In the genomic region with DNA sequence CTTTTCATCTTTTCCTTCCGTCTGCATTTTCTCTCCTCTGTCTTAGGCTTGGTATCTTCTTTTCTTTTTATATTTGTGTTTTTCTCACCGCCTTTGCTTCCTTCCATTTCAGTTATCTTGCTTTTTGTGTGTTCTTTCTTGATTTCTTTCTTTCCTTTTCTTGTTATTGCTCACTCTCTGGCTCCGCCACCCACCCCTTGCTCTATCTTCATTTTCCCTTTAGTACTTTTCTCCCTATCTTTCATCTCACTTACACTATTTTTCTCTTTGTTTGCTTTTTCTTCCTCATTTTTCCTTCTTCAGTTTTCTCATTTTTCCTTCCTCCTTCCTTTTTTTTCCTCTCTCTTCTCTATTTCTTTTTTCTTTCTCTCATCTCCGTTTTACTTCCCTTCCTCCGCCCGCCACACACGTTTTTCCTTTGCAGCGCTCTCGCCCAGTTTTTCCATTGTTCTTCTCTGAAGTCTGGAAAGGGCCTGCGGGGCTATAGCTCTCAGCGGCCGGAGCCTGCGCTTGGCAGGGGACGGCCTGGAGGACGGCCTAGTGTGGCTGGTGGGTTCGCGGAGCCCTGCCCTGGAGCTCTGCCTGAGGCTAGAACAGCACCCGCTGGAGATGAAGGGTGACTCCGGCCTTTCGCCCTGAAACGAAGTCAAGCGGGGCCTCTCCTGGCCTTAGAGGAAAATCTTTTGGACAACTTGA, we compare ENCODE assay signal across 17 cellular contexts. TPM values are rescaled to one million over a fixed set of nuclear protein-coding genes. Genes with fewer than 3 reads are reported as not detected.
DNase-seq lines count a peak whose midpoint lies in the region; ATAC-seq and TF ChIP-seq lines count a peak whose summit lies in the region.
"Had no signal": no experiment of that assay in that cellular context is flagged by ENCODE, and none has a peak within 500 bp of the region (broad histone marks: within the 10 kb centered on the region; RNA-seq: fewer than 3 reads in every experiment).

No MANE protein-coding gene starts in this region.

- H2AK5ac ChIP-seq in neuronal stem cell (ENCODE audit: low read depth, low read length): no peak overlapping the region

- intact Hi-C loops in activated CD8-positive, alpha-beta T cell treated with anti-CD3 and anti-CD28 coated beads for 36 hours (cut with micrococcal nuclease): no loop called here

- H2BK15ac ChIP-seq in neuronal stem cell (ENCODE audit: low read length): no peak overlapping the region

- no peaks in the 10 kb centered on the region for H3K79me1 ChIP-seq in neuronal stem cell (ENCODE audit: low read depth, low read length)

- H3K79me2 ChIP-seq in MM.1S (ENCODE audit: low read length): no peaks in the 10 kb centered on the region

- no peaks in the 10 kb centered on the region for H3K9me2 ChIP-seq in MM.1S (replicated peaks; ENCODE audit: insufficient read depth, low read length)

- H3F3A ChIP-seq in MM.1S (ENCODE audit: insufficient read depth, low read length): no peaks in the 10 kb centered on the region

- no peak for TF ChIP-seq EP300 in suprapubic skin (IDR thresholded peaks at IDR 0.05)

- H3K36me3 Mint-ChIP-seq in activated CD8-positive, alpha-beta T cell treated with anti-CD3 and anti-CD28 coated beads for 36 hours (ENCODE audit: low read depth): no peaks in the 10 kb centered on the region
- no peaks in the 10 kb centered on the region for H3K36me3 Mint-ChIP-seq in activated CD8-positive, alpha-beta T cell treated with anti-CD3 and anti-CD28 coated beads, Interleukin-2, amount 10 ng/mL, durations not matched to agents 7 days and 5 days (ENCODE audit: low read depth)
- peaks cover 5% of the 10 kb centered on the region for H3K36me3 Mint-ChIP-seq in effector memory CD8-positive, alpha-beta T cell (ENCODE audit: insufficient read depth)

- H3K4me1 ChIP-seq in MM.1S (ENCODE audit: low read length): 0 out of 2 replicates have a peak, but pooled peaks cover 3% of the 10 kb centered on the region
- H3K4me1 ChIP-seq in neuronal stem cell (ENCODE audit: control insufficient read depth in 2 of 2, insufficient read depth in 1 of 2, low read depth in 1 of 2, low read length in 2 of 2): no peaks in the 10 kb centered on the region
- H3K4me1 ChIP-seq in suprapubic skin: peaks cover 14% of the 10 kb centered on the region
- H3K4me1 ChIP-seq: colonic mucosa, pancreas had no signal

- TF ChIP-seq CTCF in activated CD8-positive, alpha-beta T cell treated with anti-CD3 and anti-CD28 coated beads for 36 hours (IDR thresholded peaks at IDR 0.05): peak; percentile 18
- TF ChIP-seq CTCF in MM.1S (IDR thresholded peaks at IDR 0.05; ENCODE audit: low read length) (no peak), suprapubic skin (IDR thresholded peaks at IDR 0.05) (no peak)

- no peak overlapping the region for H4K8ac ChIP-seq in neuronal stem cell (ENCODE audit: low read depth, low read length)

- H3K4me3 Mint-ChIP-seq in activated CD8-positive, alpha-beta T cell treated with anti-CD3 and anti-CD28 coated beads for 36 hours: peak overlapping the region; percentile 25
- H3K4me3 Mint-ChIP-seq in activated CD8-positive, alpha-beta T cell treated with anti-CD3 and anti-CD28 coated beads, Interleukin-2, amount 10 ng/mL, durations not matched to agents 7 days and 5 days: no peak overlapping the region
- H3K4me3 Mint-ChIP-seq in effector memory CD8-positive, alpha-beta T cell: peak overlapping the region; percentile 0 to 52
- H3K4me3 Mint-ChIP-seq: immature natural killer cell had no signal

- H3K9ac ChIP-seq in MM.1S (ENCODE audit: low read length) (no peak overlapping the region), neuronal stem cell (ENCODE audit: low read depth, low read length, poor library complexity) (no peak overlapping the region)
- H3K9ac ChIP-seq: GM23248 had no signal

- WGBS in neuronal stem cell (ENCODE audit: extremely low coverage in 2 of 2, insufficient read length in 2 of 2, insufficient replicate concordance in 1 of 2), 2 donors: 78% methylated on average over 1 of the region's 22 CpGs; no CpG with 5 or more reads in 1 of the 2 donors
- 18% methylated on average over 22 of the region's 22 CpGs for WGBS in suprapubic skin

- H3K27ac ChIP-seq in MM.1S (ENCODE audit: low read length) (no peak overlapping the region), neuronal stem cell (replicated peaks; ENCODE audit: low read length) (no peak overlapping the region), suprapubic skin (no peak overlapping the region)
- H3K27ac ChIP-seq: colonic mucosa, GM23248, pancreas, Peyer's patch had no signal

- H3K4ac ChIP-seq in neuronal stem cell (ENCODE audit: low read length): no peak overlapping the region

- H2AFZ ChIP-seq in MM.1S (ENCODE audit: low read length) (0 out of 2 replicates have a peak overlapping the region, but pooled peaks have one; percentile 27), neuronal stem cell (ENCODE audit: low read length) (peak overlapping the region; percentile 59)
- H2AFZ ChIP-seq: GM23248 had no signal

- peaks cover 24% of the 10 kb centered on the region for H3K4me1 Mint-ChIP-seq in activated CD8-positive, alpha-beta T cell treated with anti-CD3 and anti-CD28 coated beads for 36 hours (ENCODE audit: low read depth)
- H3K4me1 Mint-ChIP-seq in activated CD8-positive, alpha-beta T cell treated with anti-CD3 and anti-CD28 coated beads, Interleukin-2, amount 10 ng/mL, durations not matched to agents 7 days and 5 days (ENCODE audit: low read depth): peaks cover 20% of the 10 kb centered on the region
- H3K4me1 Mint-ChIP-seq in effector memory CD8-positive, alpha-beta T cell (ENCODE audit: low read depth in 2 of 2): peaks cover 16 to 20% of the 10 kb centered on the region in 2 donors

- ATAC-seq in activated CD8-positive, alpha-beta T cell treated with anti-CD3 and anti-CD28 coated beads for 36 hours: no peak
- ATAC-seq in activated CD8-positive, alpha-beta T cell treated with anti-CD3 and anti-CD28 coated beads, Interleukin-2, amount 10 ng/mL, durations not matched to agents 7 days and 5 days: no peak
- no peak for ATAC-seq in effector memory CD8-positive, alpha-beta T cell (replicated peaks)
- ATAC-seq in HG02840 (IDR thresholded peaks at IDR 0.05; ENCODE audit: low FRiP score, unreplicated experiment) (no peak), GM18520 (IDR thresholded peaks at IDR 0.05; ENCODE audit: unreplicated experiment) (no peak)
- ATAC-seq: pancreas had no signal

- H3K36me3 ChIP-seq in MM.1S (replicated peaks; ENCODE audit: insufficient read depth, low read length): no peaks in the 10 kb centered on the region
- no peaks in the 10 kb centered on the region for H3K36me3 ChIP-seq in neuronal stem cell (replicated peaks in 1 of 2; ENCODE audit: control insufficient read depth in 2 of 2, insufficient read depth in 2 of 2, low read length in 2 of 2)
- no peaks in the 10 kb centered on the region for H3K36me3 ChIP-seq in suprapubic skin
- H3K36me3 ChIP-seq: colonic mucosa, pancreas, Peyer's patch had no signal

- no peak for DNase-seq in activated CD8-positive, alpha-beta T cell treated with anti-CD3 and anti-CD28 coated beads for 36 hours
- no peak for DNase-seq in activated CD8-positive, alpha-beta T cell treated with anti-CD3 and anti-CD28 coated beads, Interleukin-2, amount 10 ng/mL, durations not matched to agents 7 days and 5 days
- DNase-seq in MM.1S (no peak), neuronal stem cell (ENCODE audit: low spot score) (no peak), suprapubic skin (ENCODE audit: low spot score in 2 of 2) (no peak)
- no peak for DNase-seq in effector memory CD8-positive, alpha-beta T cell
- DNase-seq: activated CD4-positive, CD25-positive, alpha-beta regulatory T cell treated with anti-CD3 and anti-CD28 coated beads, Interleukin-2, amount 50 U/mL, for 72 hours; GM23248; immature natural killer cell; mammary epithelial cell; pancreas; Peyer's patch had no signal

- H3K4me3 ChIP-seq in MM.1S (ENCODE audit: low read length) (no peak overlapping the region), neuronal stem cell (ENCODE audit: low read length in 2 of 2) (no peak overlapping the region), suprapubic skin (no peak overlapping the region)
- H3K4me3 ChIP-seq: colonic mucosa, GM23248, pancreas, Peyer's patch had no signal

- no peak overlapping the region for H2BK120ac ChIP-seq in neuronal stem cell (ENCODE audit: low read depth, low read length)

- POLR2A ChIA-PET in activated CD8-positive, alpha-beta T cell treated with anti-CD3 and anti-CD28 coated beads for 36 hours (lab: Charles Lee): no interaction called here
- POLR2A ChIA-PET in activated CD8-positive, alpha-beta T cell treated with anti-CD3 and anti-CD28 coated beads, Interleukin-2, amount 10 ng/mL, durations not matched to agents 7 days and 5 days (lab: Charles Lee): no interaction called here

- H3K18ac ChIP-seq in neuronal stem cell (ENCODE audit: low read length): no peak overlapping the region

- CTCF ChIA-PET in activated CD8-positive, alpha-beta T cell treated with anti-CD3 and anti-CD28 coated beads for 36 hours (lab: Charles Lee): interaction anchor here (0.6 to 8.5 kb wide), 4 partner anchors 9 to 97 kb away, joined by 3 to 82 read pairs (median 8); partner anchors contain the start of gene PRAC2
- CTCF ChIA-PET in activated CD8-positive, alpha-beta T cell treated with anti-CD3 and anti-CD28 coated beads, Interleukin-2, amount 10 ng/mL, durations not matched to agents 7 days and 5 days (lab: Charles Lee): interaction anchor here (1.1 to 4.0 kb wide), 4 partner anchors 9 to 299 kb away, joined by 3 to 31 read pairs (median 4); partner anchors contain the start of gene PRAC2

- no peak overlapping the region for H4K91ac ChIP-seq in neuronal stem cell (ENCODE audit: low read depth, low read length, poor library complexity)

- no peaks in the 10 kb centered on the region for H4K20me1 ChIP-seq in MM.1S (ENCODE audit: insufficient read depth, low read length)

- peaks cover 92% of the 10 kb centered on the region for H3K27me3 Mint-ChIP-seq in activated CD8-positive, alpha-beta T cell treated with anti-CD3 and anti-CD28 coated beads for 36 hours
- H3K27me3 Mint-ChIP-seq in activated CD8-positive, alpha-beta T cell treated with anti-CD3 and anti-CD28 coated beads, Interleukin-2, amount 10 ng/mL, durations not matched to agents 7 days and 5 days (ENCODE audit: low read depth): peaks cover 92% of the 10 kb centered on the region
- peaks cover 86 to 95% of the 10 kb centered on the region in 2 donors for H3K27me3 Mint-ChIP-seq in effector memory CD8-positive, alpha-beta T cell

- H3K4me2 ChIP-seq in MM.1S (ENCODE audit: low read depth, low read length) (peak overlapping the region; percentile 41; the same call in 1 of the 2 replicates), neuronal stem cell (ENCODE audit: insufficient read depth, low read length, poor library complexity, severe bottlenecking) (no peak overlapping the region)

- H2BK12ac ChIP-seq in neuronal stem cell (ENCODE audit: low read length): no peak overlapping the region

- H3K9me3 ChIP-seq in MM.1S (replicated peaks; ENCODE audit: insufficient read depth, low read length): no peaks in the 10 kb centered on the region
- peaks cover 0 to 3% of the 10 kb centered on the region in 2 donors for H3K9me3 ChIP-seq in neuronal stem cell (replicated peaks in 1 of 2; ENCODE audit: control insufficient read depth in 2 of 2, insufficient read depth in 1 of 2, low read depth in 1 of 2, low read length in 2 of 2)
- H3K9me3 ChIP-seq in suprapubic skin: no peaks in the 10 kb centered on the region
- H3K9me3 ChIP-seq: colonic mucosa, pancreas, Peyer's patch had no signal

- H3K27me3 ChIP-seq in MM.1S (replicated peaks; ENCODE audit: insufficient read depth, low read length) (peaks cover 98% of the 10 kb centered on the region), neuronal stem cell (ENCODE audit: control insufficient read depth in 3 of 3, insufficient read depth in 3 of 3, low read depth in 1 of 3, low read length in 3 of 3) (peaks cover 45 to 98% (median 94%) of the 10 kb centered on the region in 3 experiments), suprapubic skin (peaks cover 100% of the 10 kb centered on the region)

- TF ChIP-seq POLR2A in suprapubic skin (IDR thresholded peaks at IDR 0.05): no peak

- no peak overlapping the region for H3K14ac ChIP-seq in neuronal stem cell (ENCODE audit: low read length)

- H2BK5ac ChIP-seq in neuronal stem cell (ENCODE audit: low read length): no peak overlapping the region

- no peak overlapping the region for H3K23ac ChIP-seq in neuronal stem cell (ENCODE audit: low read depth, low read length, poor library complexity)

- no peaks in the 10 kb centered on the region for H3K9me3 Mint-ChIP-seq in activated CD8-positive, alpha-beta T cell treated with anti-CD3 and anti-CD28 coated beads for 36 hours
- no peaks in the 10 kb centered on the region for H3K9me3 Mint-ChIP-seq in activated CD8-positive, alpha-beta T cell treated with anti-CD3 and anti-CD28 coated beads, Interleukin-2, amount 10 ng/mL, durations not matched to agents 7 days and 5 days (ENCODE audit: insufficient read depth)
- no peaks in the 10 kb centered on the region for H3K9me3 Mint-ChIP-seq in effector memory CD8-positive, alpha-beta T cell

- no peak overlapping the region for H3K27ac Mint-ChIP-seq in activated CD8-positive, alpha-beta T cell treated with anti-CD3 and anti-CD28 coated beads for 36 hours
- no peak overlapping the region for H3K27ac Mint-ChIP-seq in activated CD8-positive, alpha-beta T cell treated with anti-CD3 and anti-CD28 coated beads, Interleukin-2, amount 10 ng/mL, durations not matched to agents 7 days and 5 days
- H3K27ac Mint-ChIP-seq in effector memory CD8-positive, alpha-beta T cell: no peak overlapping the region
- H3K27ac Mint-ChIP-seq: immature natural killer cell had no signal

RNA-seq across cellular contexts. Expression of gene HOXB13, which starts 5.2 kb away (rescaled TPM):
- total RNA-seq in activated CD8-positive, alpha-beta T cell treated with anti-CD3 and anti-CD28 coated beads for 36 hours: not detected
- total RNA-seq in activated CD8-positive, alpha-beta T cell treated with anti-CD3 and anti-CD28 coated beads, Interleukin-2, amount 10 ng/mL, durations not matched to agents 7 days and 5 days: not detected
- polyA plus RNA-seq in neuronal stem cell (2013, experiment 1 of 2): not detected
- not detected for polyA plus RNA-seq in neuronal stem cell (2013, experiment 2 of 2)
- total RNA-seq in suprapubic skin: not detected
- total RNA-seq: astrocyte; GM23248; mammary epithelial cell; T-helper 1 cell treated with Interleukin-12 subunit alpha and Interleukin-12 subunit beta and Interleukin-4 antibody, amounts not matched to agents 30 ng/mL and 1 ng/mL, for 36 hours had no signal
- polyA plus RNA-seq: GM23248, immature natural killer cell, pancreas had no signal

RNA-seq across cellular contexts. Expression of gene PRAC2, which starts 10.8 kb away (rescaled TPM):
- not detected for total RNA-seq in activated CD8-positive, alpha-beta T cell treated with anti-CD3 and anti-CD28 coated beads for 36 hours
- total RNA-seq in activated CD8-positive, alpha-beta T cell treated with anti-CD3 and anti-CD28 coated beads, Interleukin-2, amount 10 ng/mL, durations not matched to agents 7 days and 5 days: not detected
- polyA plus RNA-seq in neuronal stem cell (2013, experiment 1 of 2): not detected
- polyA plus RNA-seq in neuronal stem cell (2013, experiment 2 of 2): not detected
- total RNA-seq in suprapubic skin: not detected
- total RNA-seq: astrocyte; GM23248; mammary epithelial cell; pancreas; Peyer's patch; T-helper 1 cell treated with Interleukin-12 subunit alpha and Interleukin-12 subunit beta and Interleukin-4 antibody, amounts not matched to agents 30 ng/mL and 1 ng/mL, for 36 hours had no signal
- polyA plus RNA-seq: GM23248, immature natural killer cell, mammary epithelial cell, pancreas had no signal

RNA-seq across cellular contexts. Expression of gene PRAC1, which starts 11.5 kb away (rescaled TPM):
- total RNA-seq in activated CD8-positive, alpha-beta T cell treated with anti-CD3 and anti-CD28 coated beads for 36 hours: not detected
- total RNA-seq in activated CD8-positive, alpha-beta T cell treated with anti-CD3 and anti-CD28 coated beads, Interleukin-2, amount 10 ng/mL, durations not matched to agents 7 days and 5 days: not detected
- polyA plus RNA-seq in neuronal stem cell (2013, experiment 1 of 2): not detected
- polyA plus RNA-seq in neuronal stem cell (2013, experiment 2 of 2): not detected
- not detected for total RNA-seq in suprapubic skin
- total RNA-seq: astrocyte; GM23248; mammary epithelial cell; pancreas; Peyer's patch; T-helper 1 cell treated with Interleukin-12 subunit alpha and Interleukin-12 subunit beta and Interleukin-4 antibody, amounts not matched to agents 30 ng/mL and 1 ng/mL, for 36 hours had no signal
- polyA plus RNA-seq: GM23248, immature natural killer cell, mammary epithelial cell, pancreas had no signal
